15 cellular contexts compared by ENCODE assay signal in the genomic region with DNA sequence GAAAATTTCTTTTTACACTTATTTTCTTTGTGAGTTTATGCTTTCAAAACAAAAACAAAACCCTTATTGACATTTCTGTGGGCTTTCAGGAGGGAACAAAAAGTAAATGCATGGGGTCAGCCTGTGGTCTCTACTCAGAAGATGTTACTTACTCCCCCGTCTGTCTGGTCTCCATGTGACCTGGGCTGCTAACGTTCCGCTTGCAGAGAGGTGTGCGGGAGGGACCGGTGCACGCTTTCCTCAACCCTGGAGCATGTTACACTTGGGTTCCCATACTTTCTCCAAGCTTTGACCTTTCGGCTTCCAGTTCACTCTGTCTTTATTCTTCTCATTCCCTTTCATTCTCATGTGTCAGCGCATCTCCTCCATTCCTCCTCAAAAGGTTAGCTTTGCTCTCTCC. TPM values are rescaled to one million over a fixed set of nuclear protein-coding genes. Genes with fewer than 3 reads are reported as not detected.
DNase-seq lines count a peak whose midpoint lies in the region; ATAC-seq and TF ChIP-seq lines count a peak whose summit lies in the region.
"Had no signal": no experiment of that assay in that cellular context is flagged by ENCODE, and none has a peak within 500 bp of the region (broad histone marks: within the 10 kb centered on the region; RNA-seq: fewer than 3 reads in every experiment).

No MANE protein-coding gene starts in this region.

- no peaks in the 10 kb centered on the region for H3K27me3 Mint-ChIP-seq in CD4-positive, alpha-beta memory T cell
- no peaks in the 10 kb centered on the region for H3K27me3 Mint-ChIP-seq in T-cell

- H3K9me3 ChIP-seq in CD4-positive, alpha-beta memory T cell (ENCODE audit: control insufficient read depth in 1 of 2, low read length in 2 of 2), result no peaks in the 10 kb centered on the region
- no peaks in the 10 kb centered on the region for H3K9me3 ChIP-seq in BE2C
- H3K9me3 ChIP-seq: BLaER1, SK-N-SH had no signal

- no peak for DNase-seq in CD4-positive, alpha-beta memory T cell
- DNase-seq in T-cell (no peak), BE2C (no peak), Right ventricle myocardium inferior (ENCODE audit: missing footprints) (no peak), SIG-M5 treated with dmso at 0.1 percent for 504 hours (lab: John Stamatoyannopoulos, UW; ENCODE audit: unreplicated experiment) (no peak)
- DNase-seq: activated CD8-positive, alpha-beta memory T cell treated with anti-CD3 and anti-CD28 coated beads, Interleukin-2, amount 50 U/mL, for 48 hours; head of caudate nucleus; MV-4-11; NCI-H748 treated with DMSO at 0.1 percent for 48 hours; SK-N-SH had no signal

- peaks cover 16% of the 10 kb centered on the region for H3K36me3 ChIP-seq in CD4-positive, alpha-beta memory T cell (ENCODE audit: insufficient read depth, low read length)
- peaks cover 92% of the 10 kb centered on the region for H3K36me3 ChIP-seq in BE2C

- peak overlapping the region in 6 of 7 donors; percentile 55 to 92 (median 90) for H3K27ac Mint-ChIP-seq in CD4-positive, alpha-beta memory T cell
- H3K27ac Mint-ChIP-seq in T-cell, result peak overlapping the region; percentile 82 to 87

- H3K27me3 ChIP-seq in CD4-positive, alpha-beta memory T cell (ENCODE audit: insufficient read depth, low read length), result no peaks in the 10 kb centered on the region
- no peaks in the 10 kb centered on the region for H3K27me3 ChIP-seq in BE2C
- H3K27me3 ChIP-seq: BLaER1 had no signal

- no peaks in the 10 kb centered on the region for H3K9me3 Mint-ChIP-seq in CD4-positive, alpha-beta memory T cell
- H3K9me3 Mint-ChIP-seq in T-cell, result no peaks in the 10 kb centered on the region

- H3K36me3 Mint-ChIP-seq in CD4-positive, alpha-beta memory T cell, result peaks cover 59 to 87% of the 10 kb centered on the region in 2 donors
- peaks cover 61% of the 10 kb centered on the region for H3K36me3 Mint-ChIP-seq in T-cell

- peak overlapping the region; percentile 3 for H3K27ac ChIP-seq in CD4-positive, alpha-beta memory T cell (ENCODE audit: low read depth, low read length)
- H3K27ac ChIP-seq: BLaER1 had no signal

- peaks cover 17 to 33% (median 23%) of the 10 kb centered on the region in 4 donors for H3K4me1 Mint-ChIP-seq in CD4-positive, alpha-beta memory T cell
- peaks cover 22 to 24% (median 23%) of the 10 kb centered on the region in 3 donors for H3K4me1 Mint-ChIP-seq in T-cell

- peaks cover 17% of the 10 kb centered on the region for H3K4me1 ChIP-seq in CD4-positive, alpha-beta memory T cell (ENCODE audit: insufficient read depth, low read length)
- no peaks in the 10 kb centered on the region for H3K4me1 ChIP-seq in BE2C

- peak; percentile 30 for ATAC-seq in GM18907 (IDR thresholded peaks at IDR 0.05; ENCODE audit: unreplicated experiment)
- peak; percentile 23 for ATAC-seq in HG02623 (IDR thresholded peaks at IDR 0.05; ENCODE audit: unreplicated experiment)
- no peak for ATAC-seq in T-cell (replicated peaks in 1 of 4)
- ATAC-seq in HG03354 (IDR thresholded peaks at IDR 0.05; ENCODE audit: poor library complexity, severe bottlenecking, unreplicated experiment), result no peak
- ATAC-seq in Right ventricle myocardium inferior, result no peak
- ATAC-seq: sciatic nerve had no signal

- H3K4me3 ChIP-seq in CD4-positive, alpha-beta memory T cell (ENCODE audit: low read length in 2 of 2), result no peak overlapping the region
- no peak overlapping the region for H3K4me3 ChIP-seq in BE2C (ENCODE audit: low read depth, low read length)
- H3K4me3 ChIP-seq: BLaER1 had no signal

- TF ChIP-seq CTCF in BE2C (IDR thresholded peaks at IDR 0.05; ENCODE audit: low read depth, low read length), result no peak

- intact Hi-C loops in CD4-positive, alpha-beta memory T cell (cut with micrococcal nuclease), result no loop called here
- intact Hi-C loops in Right ventricle myocardium inferior (cut with DNase I), result no loop called here

- H3K4me3 Mint-ChIP-seq in CD4-positive, alpha-beta memory T cell, result peak overlapping the region in 6 of 8 donors; percentile 3 to 86 (median 74)
- H3K4me3 Mint-ChIP-seq in T-cell, result peak overlapping the region in 1 of 3 donors; percentile 21

- CTCF ChIA-PET in CD4-positive, alpha-beta memory T cell (lab: Charles Lee; ENCODE audit: partially characterized antibody), result no interaction called here
- CTCF ChIA-PET in T-cell (lab: Charles Lee), result no interaction called here

- POLR2A ChIA-PET in CD4-positive, alpha-beta memory T cell (lab: Charles Lee; ENCODE audit: partially characterized antibody), result no interaction called here
- POLR2A ChIA-PET in T-cell (lab: Charles Lee), result no interaction called here

RNA-seq across cellular contexts. Expression of a gene that starts 36.5 kb away (rescaled TPM):
- total RNA-seq in CD4-positive, alpha-beta memory T cell, result 10 to 100 TPM; 43.4 to 51.8 TPM
- 10 to 100 TPM; 38.4 to 54.6 TPM for polyA plus RNA-seq in CD4-positive, alpha-beta memory T cell
- 10 to 100 TPM; 32.2 to 50.6 (median 40.1) TPM for total RNA-seq in T-cell
- polyA plus RNA-seq in BE2C (2012; ENCODE audit: insufficient read depth, insufficient read length, low read depth), result 81.7 TPM
- 38.3 TPM for total RNA-seq in Right ventricle myocardium inferior

RNA-seq across cellular contexts. Expression of a gene that starts 44.5 kb away (rescaled TPM):
- total RNA-seq in CD4-positive, alpha-beta memory T cell, result not detected
- polyA plus RNA-seq in CD4-positive, alpha-beta memory T cell, result not detected
- total RNA-seq in T-cell, result under 1 TPM in 3 of 5 donors, not detected in 2; 0.07 to 0.60 (median 0.18) TPM
- 3.7 TPM for polyA plus RNA-seq in BE2C (2012; ENCODE audit: insufficient read depth, insufficient read length, low read depth)
- 30.8 TPM for total RNA-seq in Right ventricle myocardium inferior

Comparison
In these comparisons a context has a peak if more than half of its experiments do, and no peak if none do; other contexts are left out.
1. ATAC-seq: peak in GM18907 (single experiment) and HG02623 (single experiment); none in T-cell (0 of 4), HG03354 (single experiment) and Right ventricle myocardium inferior (single experiment).
2. RNA of a gene that starts 44.5 kb away (total RNA-seq): 30.8 TPM in Right ventricle myocardium inferior (single experiment); 0.07 to 0.60 TPM in T-cell and not detected in CD4-positive, alpha-beta memory T cell; every median in the first group is over 10 times any median in the second.